In the genomic region with DNA sequence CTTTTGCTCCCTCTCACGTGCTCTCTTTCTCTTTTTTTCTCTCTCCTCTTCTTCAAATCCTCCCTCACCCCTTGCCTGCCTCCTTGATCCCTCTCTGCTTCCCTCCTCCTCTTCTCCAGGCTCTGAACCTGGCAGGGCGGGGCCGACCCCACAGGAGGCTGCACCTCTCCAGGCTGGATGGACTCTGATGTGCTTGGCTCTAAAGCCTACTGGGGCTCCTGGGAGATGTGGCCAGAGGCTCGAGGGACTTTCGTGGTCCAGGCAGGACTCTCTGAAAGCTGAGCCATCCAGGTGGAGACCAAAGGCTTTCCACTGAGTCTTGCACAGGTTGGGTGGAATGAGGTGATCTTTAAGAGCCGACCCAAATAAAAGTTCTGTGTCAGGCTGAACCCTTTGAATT, we compare ENCODE assay signal across 19 cellular contexts.
"Had no signal": no experiment of that assay in that cellular context is flagged by ENCODE, and none has a peak within 500 bp of the region (broad histone marks: within the 10 kb centered on the region; RNA-seq: fewer than 3 reads in every experiment).

No MANE protein-coding gene starts in this region.

- H3K27ac Mint-ChIP-seq: endodermal cell; nephron progenitor cell; stimulated activated effector memory CD8-positive, alpha-beta T cell treated with anti-CD3 and anti-CD28 coated beads, Interleukin-12 subunit alpha, Interleukin-12 subunit beta, amount 100 ng/mL, for 72 hours; type B pancreatic cell had no signal

- H3K36me3 Mint-ChIP-seq: naive thymus-derived CD4-positive, alpha-beta T cell; stimulated activated effector memory CD8-positive, alpha-beta T cell treated with anti-CD3 and anti-CD28 coated beads, Interleukin-12 subunit alpha, Interleukin-12 subunit beta, amount 100 ng/mL, for 72 hours; type B pancreatic cell had no signal

- H3K4me3 Mint-ChIP-seq: endodermal cell; naive thymus-derived CD4-positive, alpha-beta T cell; nephron progenitor cell; stimulated activated effector memory CD8-positive, alpha-beta T cell treated with anti-CD3 and anti-CD28 coated beads, Interleukin-12 subunit alpha, Interleukin-12 subunit beta, amount 100 ng/mL, for 72 hours; type B pancreatic cell had no signal

- ATAC-seq: foreskin keratinocyte; left cardiac atrium; left ventricle myocardium superior; naive thymus-derived CD4-positive, alpha-beta T cell; stimulated activated effector memory CD8-positive, alpha-beta T cell treated with anti-CD3 and anti-CD28 coated beads, Interleukin-12 subunit alpha, Interleukin-12 subunit beta, amount 100 ng/mL, for 72 hours; stimulated activated naive CD8-positive, alpha-beta T cell treated with anti-CD3 and anti-CD28 coated beads, Interleukin-15, Interleukin-2, amounts not matched to agents 100 U/mL and 50 U/mL, for 24 hours had no signal

- H3K27me3 ChIP-seq: suprapubic skin, thyroid gland, uterus had no signal

- H3K9me3 ChIP-seq: suprapubic skin, thyroid gland, uterus had no signal

- H3K4me1 Mint-ChIP-seq: naive thymus-derived CD4-positive, alpha-beta T cell; stimulated activated effector memory CD8-positive, alpha-beta T cell treated with anti-CD3 and anti-CD28 coated beads, Interleukin-12 subunit alpha, Interleukin-12 subunit beta, amount 100 ng/mL, for 72 hours had no signal

- H3K27me3 Mint-ChIP-seq: type B pancreatic cell had no signal

- H3K9me3 Mint-ChIP-seq: endodermal cell; naive thymus-derived CD4-positive, alpha-beta T cell; stimulated activated effector memory CD8-positive, alpha-beta T cell treated with anti-CD3 and anti-CD28 coated beads, Interleukin-12 subunit alpha, Interleukin-12 subunit beta, amount 100 ng/mL, for 72 hours; type B pancreatic cell had no signal

- H3K27ac ChIP-seq: foreskin keratinocyte, suprapubic skin, thyroid gland, uterus had no signal

- H3K4me1 ChIP-seq: foreskin keratinocyte, suprapubic skin, thyroid gland, uterus had no signal

- DNase-seq: dermis blood vessel endothelial cell; effector CD4-positive, alpha-beta T cell; endodermal cell; erythroblast; foreskin keratinocyte; kidney; left cardiac atrium; left ventricle myocardium superior; mesendoderm; naive thymus-derived CD4-positive, alpha-beta T cell; nephron progenitor cell; small intestine; stimulated activated CD4-positive, alpha-beta T cell treated with anti-CD3 and anti-CD28 coated beads, Interleukin-2, amount 100 ng/mL, for 48 hours; stimulated activated naive CD8-positive, alpha-beta T cell treated with anti-CD3 and anti-CD28 coated beads, Interleukin-15, Interleukin-2, amounts not matched to agents 100 U/mL and 50 U/mL, for 24 hours; thyroid gland; uterus had no signal

- H3K36me3 ChIP-seq: suprapubic skin, thyroid gland, uterus had no signal

- H3K4me3 ChIP-seq: suprapubic skin, thyroid gland, uterus had no signal
